ENCODE assay signal across 8 cellular contexts in genomic region chr17:66715745-66716156, GRCh38.
DNase-seq lines count a peak whose midpoint lies in the region; ATAC-seq and TF ChIP-seq lines count a peak whose summit lies in the region.

No MANE protein-coding gene starts in this region.

- no peaks in the 10 kb centered on the region for H3K79me2 ChIP-seq in trophoblast cell (ENCODE audit: control insufficient read depth, insufficient read depth, low read length, poor library complexity)

- no CpG with 5 or more reads among the region's 3 CpGs for WGBS in trophoblast cell (ENCODE audit: extremely low coverage, insufficient coverage, insufficient read length)

- H3K4me2 ChIP-seq in trophoblast cell (ENCODE audit: low read length), result no peak overlapping the region

- no peak overlapping the region for H3K23ac ChIP-seq in trophoblast cell (ENCODE audit: low read length)

- H3K27me3 ChIP-seq in trophoblast cell (ENCODE audit: insufficient read depth, low read length), result no peaks in the 10 kb centered on the region

- no peak overlapping the region for H3K9ac ChIP-seq in trophoblast cell (ENCODE audit: low read length)

- H4K8ac ChIP-seq in trophoblast cell (ENCODE audit: low read depth, low read length), result no peak overlapping the region

- H2AFZ ChIP-seq in trophoblast cell (ENCODE audit: insufficient read depth, low read length, poor library complexity), result no peak overlapping the region

- H3K79me1 ChIP-seq in trophoblast cell (ENCODE audit: low read length), result no peaks in the 10 kb centered on the region

- no peak overlapping the region for H3K4ac ChIP-seq in trophoblast cell (ENCODE audit: low read depth, low read length)

- no peak overlapping the region for H2BK12ac ChIP-seq in trophoblast cell (ENCODE audit: low read length)

- TF ChIP-seq CTCF in HEK293 (tag by site-specific recombination; IDR thresholded peaks at IDR 0.05) (peak; percentile 75), WI38 (IDR thresholded peaks at IDR 0.05; ENCODE audit: low read depth, low read length) (peak; percentile 26; the same call in 1 of the 2 replicates)

- H3K4me3 ChIP-seq in HEK293 (ENCODE audit: low read depth, low read length) (no peak overlapping the region), WI38 (ENCODE audit: low read depth, low read length) (no peak overlapping the region), trophoblast cell (ENCODE audit: low read depth, low read length) (no peak overlapping the region)

- H2BK5ac ChIP-seq in trophoblast cell (ENCODE audit: low read depth, low read length, poor library complexity), result no peak overlapping the region

- POLR2A ChIA-PET in HEK293 (lab: Yijun Ruan, JAX), result no interaction called here

- no peak for ATAC-seq in HG03565 (IDR thresholded peaks at IDR 0.05; ENCODE audit: unreplicated experiment)

- H3K14ac ChIP-seq in trophoblast cell (ENCODE audit: low read length), result no peak overlapping the region

- CTCF ChIA-PET in HEK293 (lab: Yijun Ruan, JAX), result interaction anchor here (0.6 to 2.8 kb wide), 14 partner anchors 11 to 515 kb away, joined by 3 to 12 read pairs (median 3); no protein-coding TSS in a partner anchor

- H2BK120ac ChIP-seq in trophoblast cell (ENCODE audit: insufficient read depth, low read length, poor library complexity), result no peak overlapping the region

- DNase-seq in DMS114 treated with DMSO at 0.1 percent for 48 hours (lab: John Stamatoyannopoulos, UW; ENCODE audit: unreplicated experiment), result peak; percentile 39
- DNase-seq in NCI-H2171 (lab: John Stamatoyannopoulos, UW), result peak; percentile 54
- DNase-seq in globus pallidus (ENCODE audit: low spot score), result peak; percentile 65
- DNase-seq in trophoblast cell, result peak; percentile 20 to 86
- DNase-seq in activated T-cell treated with anti-CD3 and anti-CD28 coated beads, Interleukin-2, amount 50 U/mL, for 48 hours, result no peak

- no peak overlapping the region for H4K91ac ChIP-seq in trophoblast cell (ENCODE audit: low read depth, low read length)

- H3K27ac ChIP-seq in HEK293 (ENCODE audit: extremely low read depth, low read depth, low read length), result no peak overlapping the region
- H3K27ac ChIP-seq in trophoblast cell (ENCODE audit: low read depth, low read length), result no peak overlapping the region

- no peak overlapping the region for H2AK5ac ChIP-seq in trophoblast cell (ENCODE audit: low read length)

- H3K18ac ChIP-seq in trophoblast cell (ENCODE audit: low read length), result no peak overlapping the region

- H3K9me3 ChIP-seq in HEK293 (ENCODE audit: control insufficient read depth, insufficient read depth, low read depth, low read length) (no peaks in the 10 kb centered on the region), trophoblast cell (ENCODE audit: insufficient read depth, low read depth, low read length) (peaks cover 2% of the 10 kb centered on the region)

- H4K12ac ChIP-seq in trophoblast cell (ENCODE audit: low read depth, low read length), result no peak overlapping the region

- H3K36me3 ChIP-seq in HEK293 (ENCODE audit: control insufficient read depth in 2 of 2, insufficient read depth in 1 of 2, low read length in 2 of 2), result no peaks in the 10 kb centered on the region
- no peaks in the 10 kb centered on the region for H3K36me3 ChIP-seq in trophoblast cell (ENCODE audit: control insufficient read depth in 1 of 2, insufficient read depth in 2 of 2, low read length in 2 of 2)

- H3K4me1 ChIP-seq in HEK293 (ENCODE audit: control insufficient read depth, insufficient read depth, low read length), result peaks cover 10% of the 10 kb centered on the region
- no peaks in the 10 kb centered on the region for H3K4me1 ChIP-seq in trophoblast cell (ENCODE audit: control insufficient read depth in 1 of 2, insufficient read depth in 2 of 2, low read length in 2 of 2)

TF ChIP-seq in HEK293, 187 proteins besides CTCF, POLR2A, EP300 and RAD21:
- TF ChIP-seq MEIS1 (CRISPR knock-in tag; IDR thresholded peaks at IDR 0.05; ENCODE audit: borderline replicate concordance), result no peak
- peak; percentile 98 for TF ChIP-seq ZNF654 (tag by site-specific recombination; IDR thresholded peaks at IDR 0.05; ENCODE audit: low read depth)
- TF ChIP-seq ZNF2 (tag by site-specific recombination; IDR thresholded peaks at IDR 0.05), result peak; percentile 49; the same call in 1 of the 2 replicates
- TF ChIP-seq SCRT1 (tag by site-specific recombination; IDR thresholded peaks at IDR 0.05; ENCODE audit: borderline replicate concordance), result peak; percentile 97
- no peak for TF ChIP-seq ZNF174 (tag by site-specific recombination; IDR thresholded peaks at IDR 0.05)
- no peak for TF ChIP-seq ZNF544 (tag by site-specific recombination; IDR thresholded peaks at IDR 0.05)
- no peak for TF ChIP-seq ZNF354C (tag by site-specific recombination; IDR thresholded peaks at IDR 0.05; ENCODE audit: borderline replicate concordance, low read depth)
- TF ChIP-seq ZNF521 (tag by site-specific recombination; IDR thresholded peaks at IDR 0.05), result no peak
- TF ChIP-seq ZBTB8A (tag by site-specific recombination; IDR thresholded peaks at IDR 0.05), result no peak
- TF ChIP-seq ZNF785 (tag by site-specific recombination; IDR thresholded peaks at IDR 0.05), result no peak
- no peak for TF ChIP-seq ZFHX2 (tag by site-specific recombination; conservative IDR thresholded peaks at IDR 0.05)
- no peak for TF ChIP-seq ZNF202 (tag by site-specific recombination; IDR thresholded peaks at IDR 0.05; ENCODE audit: borderline replicate concordance)
- TF ChIP-seq ZNF23 (tag by site-specific recombination; IDR thresholded peaks at IDR 0.05; ENCODE audit: borderline replicate concordance), result no peak
- no peak for TF ChIP-seq ZNF518A (tag by site-specific recombination; conservative IDR thresholded peaks at IDR 0.05; ENCODE audit: low read depth)
- peak; percentile 43; the same call in 1 of the 2 replicates for TF ChIP-seq ZBTB17 (tag by site-specific recombination; IDR thresholded peaks at IDR 0.05)
- TF ChIP-seq ZNF561 (tag by site-specific recombination; IDR thresholded peaks at IDR 0.05; ENCODE audit: borderline replicate concordance), result peak; percentile 51; the same call in 1 of the 2 replicates
- peak; percentile 98 for TF ChIP-seq SCRT2 (tag by site-specific recombination; IDR thresholded peaks at IDR 0.05)
- no peak for TF ChIP-seq ZNF223 (tag by site-specific recombination; IDR thresholded peaks at IDR 0.05)
- TF ChIP-seq SP7 (tag by site-specific recombination; IDR thresholded peaks at IDR 0.05), result peak; percentile 37; the same call in 1 of the 2 replicates
- peak; percentile 98 for TF ChIP-seq ZNF660 (tag by site-specific recombination; IDR thresholded peaks at IDR 0.05)
- 0 out of 2 replicates have a peak, but pooled peaks have one; percentile 12 for TF ChIP-seq ZSCAN30 (tag by site-specific recombination; IDR thresholded peaks at IDR 0.05)
- TF ChIP-seq ZEB2 (tag by site-specific recombination; IDR thresholded peaks at IDR 0.05), result 0 out of 2 replicates have a peak, but pooled peaks have one; percentile 43

Comparison
In these comparisons a context has a peak if more than half of its experiments do, and no peak if none do; other contexts are left out.
1. DNase-seq: peak in DMS114 treated with DMSO at 0.1 percent for 48 hours (single experiment), NCI-H2171 (single experiment), globus pallidus (single experiment) and trophoblast cell (2 of 2); none in activated T-cell treated with anti-CD3 and anti-CD28 coated beads, Interleukin-2, amount 50 U/mL, for 48 hours (0 of 2).